ENCODE assay signal across 12 cellular contexts in genomic region chr21:26388731-26389231, GRCh38.
DNase-seq lines count a peak whose midpoint lies in the region; ATAC-seq, FAIRE-seq and TF ChIP-seq lines count a peak whose summit lies in the region.
"Had no signal": no experiment of that assay in that cellular context is flagged by ENCODE, and none has a peak within 500 bp of the region (broad histone marks: within the 10 kb centered on the region; RNA-seq: fewer than 3 reads in every experiment).

No MANE protein-coding gene starts in this region.

- TF ChIP-seq POLR2A in thyroid gland (IDR thresholded peaks at IDR 0.05) = no peak

- WGBS in thyroid gland, 2 donors = 79% methylated on average over 1 of the region's 1 CpG

- peak; percentile 87 for DNase-seq in ELR (ENCODE audit: low read depth)
- peak; percentile 71 for DNase-seq in RCC 7860 (ENCODE audit: low spot score)
- DNase-seq in epithelial cell of esophagus (ENCODE audit: low read depth) = peak; percentile 88
- peak; percentile 44 for DNase-seq in non-pigmented ciliary epithelial cell (ENCODE audit: low read depth)
- DNase-seq in WTC11 (ENCODE audit: low spot score) = no peak
- no peak for DNase-seq in thyroid gland
- DNase-seq in effector CD4-positive, alpha-beta T cell = no peak
- DNase-seq in mesenteric fat pad (ENCODE audit: low spot score) = no peak
- DNase-seq: activated CD4-positive, alpha-beta T cell treated with anti-CD3 and anti-CD28 coated beads, Interleukin-2, amount 10 ng/mL, durations not matched to agents 7 days and 5 days; activated naive CD4-positive, alpha-beta T cell had no signal

- POLR2A ChIA-PET in WTC11 (lab: Charles Lee) = no interaction called here

- no peaks in the 10 kb centered on the region for H3K9me3 ChIP-seq in thyroid gland
- H3K9me3 ChIP-seq: vagina had no signal

- ATAC-seq in WTC11 = no peak

- TF ChIP-seq CTCF in epithelial cell of esophagus (IDR thresholded peaks at IDR 0.05; ENCODE audit: insufficient read depth, low read depth, low read length, missing control alignments) (no peak), WTC11 (IDR thresholded peaks at IDR 0.05) (no peak), thyroid gland (IDR thresholded peaks at IDR 0.05) (no peak)

- CTCF ChIA-PET in WTC11 (lab: Charles Lee) = no interaction called here

- no peak overlapping the region for H3K4me3 Mint-ChIP-seq in WTC11
- H3K4me3 Mint-ChIP-seq: activated CD4-positive, alpha-beta T cell treated with anti-CD3 and anti-CD28 coated beads, Interleukin-2, amount 10 ng/mL, durations not matched to agents 7 days and 5 days had no signal

- peaks cover 20% of the 10 kb centered on the region for H3K9me3 Mint-ChIP-seq in WTC11
- H3K9me3 Mint-ChIP-seq: activated CD4-positive, alpha-beta T cell treated with anti-CD3 and anti-CD28 coated beads, Interleukin-2, amount 10 ng/mL, durations not matched to agents 7 days and 5 days had no signal

- no peak overlapping the region for H3K27ac Mint-ChIP-seq in WTC11
- H3K27ac Mint-ChIP-seq: activated CD4-positive, alpha-beta T cell treated with anti-CD3 and anti-CD28 coated beads, Interleukin-2, amount 10 ng/mL, durations not matched to agents 7 days and 5 days had no signal

- H3K36me3 ChIP-seq in thyroid gland = no peaks in the 10 kb centered on the region
- H3K36me3 ChIP-seq: vagina had no signal

- H3K27me3 ChIP-seq in thyroid gland = no peaks in the 10 kb centered on the region
- H3K27me3 ChIP-seq: vagina had no signal

- no peaks in the 10 kb centered on the region for H3K4me1 ChIP-seq in thyroid gland
- H3K4me1 ChIP-seq: vagina had no signal

- H3K4me1 Mint-ChIP-seq in WTC11 = peaks cover 12% of the 10 kb centered on the region
- H3K4me1 Mint-ChIP-seq: activated CD4-positive, alpha-beta T cell treated with anti-CD3 and anti-CD28 coated beads, Interleukin-2, amount 10 ng/mL, durations not matched to agents 7 days and 5 days had no signal

- 0 out of 2 replicates have a peak, but pooled peaks cover 2% of the 10 kb centered on the region for H3K36me3 Mint-ChIP-seq in WTC11

- H3K4me3 ChIP-seq in epithelial cell of esophagus (ENCODE audit: low read length) (no peak overlapping the region), thyroid gland (replicated peaks in 1 of 3) (no peak overlapping the region)
- H3K4me3 ChIP-seq: vagina had no signal

- FAIRE-seq in RCC 7860 (lab: Jason Lieb, UNC) = no peak
- FAIRE-seq: H54 had no signal

- intact Hi-C loops in thyroid gland (cut with DNase I) = no loop called here

- no peaks in the 10 kb centered on the region for H3K27me3 Mint-ChIP-seq in WTC11 (ENCODE audit: low read depth)
- H3K27me3 Mint-ChIP-seq: activated CD4-positive, alpha-beta T cell treated with anti-CD3 and anti-CD28 coated beads, Interleukin-2, amount 10 ng/mL, durations not matched to agents 7 days and 5 days had no signal

- H3K27ac ChIP-seq in thyroid gland = no peak overlapping the region
- H3K27ac ChIP-seq: vagina had no signal

TF ChIP-seq in WTC11, 78 proteins besides CTCF, POLR2A, EP300 and RAD21:
- TF ChIP-seq ZNF219 (CRISPR knock-in tag; IDR thresholded peaks at IDR 0.05; ENCODE audit: borderline replicate concordance) (no peak), ZNF263 (CRISPR knock-in tag; IDR thresholded peaks at IDR 0.05; ENCODE audit: low read depth) (no peak), ATF2 (CRISPR knock-in tag; IDR thresholded peaks at IDR 0.05; ENCODE audit: borderline replicate concordance, low read depth) (no peak), ZNF532 (CRISPR knock-in tag; IDR thresholded peaks at IDR 0.05; ENCODE audit: borderline replicate concordance) (no peak)

Comparison
In these comparisons a context has a peak if more than half of its experiments do, and no peak if none do; other contexts are left out.
1. DNase-seq: peak in ELR (single experiment), RCC 7860 (single experiment), epithelial cell of esophagus (single experiment) and non-pigmented ciliary epithelial cell (single experiment); none in WTC11 (single experiment), thyroid gland (0 of 2), effector CD4-positive, alpha-beta T cell (single experiment) and mesenteric fat pad (single experiment).